In genomic region chr7:98735801-98736200, GRCh38 we compare ENCODE assay signal across 18 cellular contexts.
A peak's percentile ranks its signal among the peaks of the same experiment; 100 is the strongest.
DNase-seq lines count a peak whose midpoint lies in the region; ATAC-seq, FAIRE-seq and TF ChIP-seq lines count a peak whose summit lies in the region.
"Had no signal": no experiment of that assay in that cellular context is flagged by ENCODE, and none has a peak within 500 bp of the region (broad histone marks: within the 10 kb centered on the region; RNA-seq: fewer than 3 reads in every experiment).

No MANE protein-coding gene starts in this region.

- no peaks in the 10 kb centered on the region for H3K79me2 ChIP-seq in H1 (ENCODE audit: control insufficient read depth in 1 of 2, insufficient read depth in 2 of 2, low read length in 2 of 2)

- no peak overlapping the region for H3K56ac ChIP-seq in H1 (replicated peaks; ENCODE audit: insufficient read length, low read depth, low read length)

- H3K23ac ChIP-seq in H1 (ENCODE audit: insufficient read length), result no peak overlapping the region

- H3K9me3 ChIP-seq in H1 (ENCODE audit: insufficient read depth in 2 of 2, low read depth in 1 of 2, low read length in 1 of 2), result peaks cover 0 to 5% of the 10 kb centered on the region in 2 experiments; a peak in 1 of 4 replicates

- H4K8ac ChIP-seq in H1 (ENCODE audit: extremely low read depth, insufficient read depth, low read length), result 0 out of 2 replicates have a peak overlapping the region, but pooled peaks have one; percentile 71

- 94% methylated on average over 14 of the region's 14 CpGs; no CpG with 5 or more reads in 1 of the 2 experiments for WGBS in H1 (ENCODE audit: extremely low coverage in 1 of 2, insufficient coverage in 1 of 2, insufficient read length in 1 of 2, insufficient replicate concordance in 2 of 2, low coverage in 1 of 2, low lambda C conversion rate in 2 of 2, missing lambda C conversion rate in 1 of 2), 2 experiments

- no peaks in the 10 kb centered on the region for H3K79me1 ChIP-seq in H1 (ENCODE audit: low read depth, low read length)

- no peaks in the 10 kb centered on the region for H4K20me1 ChIP-seq in H1 (replicated peaks in 1 of 2; ENCODE audit: control insufficient read depth in 1 of 2, insufficient read depth in 2 of 2, low read length in 2 of 2)

- no peak overlapping the region for H4K91ac ChIP-seq in H1 (replicated peaks; ENCODE audit: insufficient read length, low read length)

- H2AK5ac ChIP-seq in H1 (ENCODE audit: low read depth, low read length), result no peak overlapping the region

- TF ChIP-seq CTCF in H1 (IDR thresholded peaks at IDR 0.05; ENCODE audit: control extremely low read depth in 1 of 3, insufficient read depth in 1 of 3, low read depth in 1 of 3, low read length in 3 of 3), result no peak

- no peak overlapping the region for H3K4me2 ChIP-seq in H1 (ENCODE audit: insufficient read depth in 1 of 2, low read depth in 2 of 2, low read length in 2 of 2)

- no peak overlapping the region for H2BK120ac ChIP-seq in H1 (replicated peaks; ENCODE audit: low read depth, low read length)

- no peak overlapping the region for H3K18ac ChIP-seq in H1 (ENCODE audit: extremely low read depth, low read length)

- no peak for ATAC-seq in HG02798 (IDR thresholded peaks at IDR 0.05; ENCODE audit: poor library complexity, unreplicated experiment)
- ATAC-seq: HCT116 had no signal

- no peak overlapping the region for H3K4me3 Mint-ChIP-seq in immature natural killer cell
- H3K4me3 Mint-ChIP-seq: CD4-positive, alpha-beta T cell; CD8-positive, alpha-beta memory T cell had no signal

- no peak overlapping the region for H3K27ac Mint-ChIP-seq in immature natural killer cell
- H3K27ac Mint-ChIP-seq: CD4-positive, alpha-beta T cell had no signal

- no peak overlapping the region for H2BK5ac ChIP-seq in H1 (ENCODE audit: low read depth, low read length)

- no peak for TF ChIP-seq POLR2A in H1 (IDR thresholded peaks at IDR 0.05; ENCODE audit: control extremely low read depth in 1 of 2, low read depth in 2 of 2, low read length in 2 of 2)

- no peaks in the 10 kb centered on the region for H3K36me3 Mint-ChIP-seq in immature natural killer cell
- H3K36me3 Mint-ChIP-seq: CD8-positive, alpha-beta memory T cell had no signal

- intact Hi-C loops in posterior vena cava (cut with DNase I), result no loop called here

- H3K23me2 ChIP-seq in H1 (ENCODE audit: low read depth, low read length), result no peaks in the 10 kb centered on the region

- H3K14ac ChIP-seq in H1 (ENCODE audit: insufficient read length), result no peak overlapping the region

- DNase-seq in H1 (ENCODE audit: low read depth in 1 of 2, low spot score in 2 of 2) (no peak), posterior vena cava (ENCODE audit: low spot score) (peak; percentile 35), urothelium cell line (ENCODE audit: low spot score) (no peak), occipital lobe (lab: John Stamatoyannopoulos, UW) (no peak), immature natural killer cell (no peak)
- DNase-seq: CD4-positive, alpha-beta T cell; CD8-positive, alpha-beta memory T cell; DMS 273 treated with DMSO at 0.1 percent for 48 hours; DMS79; GF-D8; GOT3; H7 had no signal

- no peak overlapping the region for H2BK12ac ChIP-seq in H1 (ENCODE audit: low read depth, low read length)

- H3K36me3 ChIP-seq in H1 (ENCODE audit: control insufficient read depth in 2 of 4, insufficient read depth in 4 of 4, low read length in 3 of 4), result no peaks in the 10 kb centered on the region

- H3K27me3 Mint-ChIP-seq in immature natural killer cell (ENCODE audit: low read depth in 3 of 3), result peaks cover 0 to 5% (median 0%) of the 10 kb centered on the region in 3 donors
- H3K27me3 Mint-ChIP-seq: CD4-positive, alpha-beta T cell had no signal

- FAIRE-seq in H1 (lab: Jason Lieb, UNC), result no peak
- FAIRE-seq in urothelium cell line (lab: Jason Lieb, UNC), result peak; percentile 87
- FAIRE-seq: D721Med, GM12891, GM18507 had no signal

- no peak overlapping the region for H2BK20ac ChIP-seq in H1 (ENCODE audit: low read length)

- no peak for TF ChIP-seq EP300 in H1 (IDR thresholded peaks at IDR 0.05; ENCODE audit: borderline replicate concordance in 1 of 2, low read depth in 2 of 2, low read length in 2 of 2)

- CTCF ChIA-PET in H1 (lab: Charles Lee; ENCODE audit: partially characterized antibody), result interaction anchor here (0.8 to 10.1 kb wide), 8 partner anchors 9 to 376 kb away, joined by 3 to 67 read pairs (median 3); no protein-coding TSS in a partner anchor

- no peak overlapping the region for H3K4me3 ChIP-seq in H1 (ENCODE audit: extremely low read depth in 1 of 4, insufficient read depth in 2 of 4, low read depth in 3 of 4, low read length in 4 of 4)

- no peak overlapping the region for H3K27ac ChIP-seq in H1 (ENCODE audit: low read depth, low read length)
- H3K27ac ChIP-seq: C4-2B had no signal

- peaks cover 0 to 1% (median 0%) of the 10 kb centered on the region in 6 donors for H3K9me3 Mint-ChIP-seq in immature natural killer cell
- H3K9me3 Mint-ChIP-seq: CD4-positive, alpha-beta T cell had no signal

- no peaks in the 10 kb centered on the region for H3K27me3 ChIP-seq in H1 (replicated peaks in 1 of 4; ENCODE audit: control insufficient read depth in 3 of 4, extremely low read depth in 1 of 4, insufficient read depth in 3 of 4, low read length in 3 of 4)

- no peaks in the 10 kb centered on the region for H3K4me1 Mint-ChIP-seq in immature natural killer cell
- H3K4me1 Mint-ChIP-seq: CD8-positive, alpha-beta memory T cell had no signal

- H2BK15ac ChIP-seq in H1 (ENCODE audit: low read length), result no peak overlapping the region

- TF ChIP-seq RAD21 in H1 (IDR thresholded peaks at IDR 0.05 in 1 of 2, conservative IDR thresholded peaks at IDR 0.05 in 1 of 2; ENCODE audit: low read depth in 2 of 2, low read length in 2 of 2), result no peak

- no peak overlapping the region for H4K5ac ChIP-seq in H1 (ENCODE audit: insufficient read length, low read depth, low read length)

- H3K4ac ChIP-seq in H1 (replicated peaks; ENCODE audit: insufficient read length, low read depth, low read length), result no peak overlapping the region

- H2AFZ ChIP-seq in H1 (ENCODE audit: low read length), result no peak overlapping the region

- no peak overlapping the region for H3K9ac ChIP-seq in H1 (replicated peaks in 1 of 4; ENCODE audit: extremely low read depth in 1 of 4, low read depth in 3 of 4, low read length in 3 of 4)

- H3K4me1 ChIP-seq in H1 (replicated peaks in 1 of 4; ENCODE audit: control insufficient read depth in 3 of 4, insufficient read depth in 4 of 4, low read length in 3 of 4), result no peaks in the 10 kb centered on the region

- POLR2A ChIA-PET in H1 (lab: Charles Lee; ENCODE audit: partially characterized antibody), result interaction anchor here (1.4 kb wide), 1 partner anchor 119 kb away, joined by 4 read pairs; the partner anchor contains the start of gene NPTX2

TF ChIP-seq in H1, 55 proteins besides CTCF, POLR2A, EP300 and RAD21:
- no peak for TF ChIP-seq TCF12 (IDR thresholded peaks at IDR 0.05; ENCODE audit: low read depth, low read length)
- TF ChIP-seq RNF2 (IDR thresholded peaks at IDR 0.05; ENCODE audit: borderline replicate concordance, low read depth, low read length, missing control alignments, poor library complexity, severe bottlenecking), result no peak
- TF ChIP-seq SIX5 (IDR thresholded peaks at IDR 0.05; ENCODE audit: low read depth, low read length), result no peak
- no peak for TF ChIP-seq JUN (IDR thresholded peaks at IDR 0.05; ENCODE audit: low read depth, low read length)
- TF ChIP-seq KDM4A (IDR thresholded peaks at IDR 0.05; ENCODE audit: low read depth, low read length, severe bottlenecking), result no peak
- TF ChIP-seq EZH2 (IDR thresholded peaks at IDR 0.05; ENCODE audit: low read depth, low read length, severe bottlenecking), result no peak
TF ChIP-seq in H1: peak in this region for 0.
